In genomic region chr3:17195192-17195611, GRCh38 we compare ENCODE assay signal across 8 cellular contexts.
DNase-seq lines count a peak whose midpoint lies in the region; ATAC-seq and TF ChIP-seq lines count a peak whose summit lies in the region.

No MANE protein-coding gene starts in this region.

- no TSS peak for BruUV-seq in IMR-90 (replicated peaks; lab: Mats Ljungman, UMichigan)

- TF ChIP-seq CTCF in IMR-90 (conservative IDR thresholded peaks at IDR 0.05; ENCODE audit: low read depth, low read length) (no peak), astrocyte of the spinal cord (IDR thresholded peaks at IDR 0.05; ENCODE audit: low read depth, low read length) (no peak)

- TF ChIP-seq POLR2A in IMR-90 (IDR thresholded peaks at IDR 0.05; ENCODE audit: low read depth, low read length), result no peak

- no peak overlapping the region for H3K23ac ChIP-seq in IMR-90 (ENCODE audit: low read depth, low read length)

- no peak overlapping the region for H3K4me2 ChIP-seq in IMR-90 (ENCODE audit: low read depth, low read length)

- H3K79me1 ChIP-seq in IMR-90 (ENCODE audit: low read depth in 1 of 2, low read length in 2 of 2), result no peaks in the 10 kb centered on the region

- peaks cover 3% of the 10 kb centered on the region; the same call in 1 of the 2 replicates for H3K4me1 ChIP-seq in IMR-90 (ENCODE audit: control insufficient read depth, insufficient read depth, low read length)

- H2AK5ac ChIP-seq in IMR-90 (ENCODE audit: low read depth, low read length), result no peak overlapping the region

- no peak overlapping the region for H3K9ac ChIP-seq in IMR-90 (ENCODE audit: low read depth, low read length)

- dilution Hi-C loops in IMR-90 (cut with HindIII; ENCODE audit: low sequenced_read_pairs, unreplicated experiment), result loop anchor here (25.0 kb wide), 1 partner anchor 583 kb away; the partner anchor contains the start of gene DAZL

- TF ChIP-seq RAD21 in IMR-90 (IDR thresholded peaks at IDR 0.05; ENCODE audit: low read length), result no peak

- no peaks in the 10 kb centered on the region for H3K9me3 ChIP-seq in IMR-90 (ENCODE audit: control insufficient read depth, insufficient read depth, low read length)

- H4K5ac ChIP-seq in IMR-90 (ENCODE audit: low read depth, low read length), result no peak overlapping the region

- H3K4me3 ChIP-seq in IMR-90 (ENCODE audit: insufficient read depth, low read depth, low read length), result no peak overlapping the region
- H3K4me3 ChIP-seq in astrocyte of the spinal cord (ENCODE audit: low read depth, low read length), result no peak overlapping the region

- no peak overlapping the region for H4K8ac ChIP-seq in IMR-90 (ENCODE audit: low read depth in 2 of 2, low read length in 2 of 2)

- no peaks in the 10 kb centered on the region for H3K27me3 ChIP-seq in IMR-90 (ENCODE audit: control insufficient read depth, insufficient read depth, low read length)

- H2AK9ac ChIP-seq in IMR-90 (replicated peaks; ENCODE audit: low read depth, low read length, poor library complexity), result no peak overlapping the region

- POLR2A ChIA-PET in IMR-90 (lab: Charles Lee; ENCODE audit: unreplicated experiment), result no interaction called here

- in situ Hi-C loops in IMR-90 (cut with MboI; ENCODE audit: low sequenced_read_pairs), result no loop called here
- in situ Hi-C loops in astrocyte of the spinal cord (cut with HindIII; ENCODE audit: low sequenced_read_pairs), result no loop called here

- no peak overlapping the region; the same call in 1 of the 2 replicates for H3K14ac ChIP-seq in IMR-90 (replicated peaks; ENCODE audit: low read depth, low read length)

- H3K27ac ChIP-seq in IMR-90 (ENCODE audit: insufficient read depth, low read length), result no peak overlapping the region

- no peak overlapping the region for H2AFZ ChIP-seq in IMR-90 (replicated peaks; ENCODE audit: low read length, poor library complexity)

- DNase-seq in SIG-M5 treated with dmso at 0.1 percent for 504 hours (lab: John Stamatoyannopoulos, UW; ENCODE audit: unreplicated experiment) (peak; percentile 23), SIG-M5 (lab: John Stamatoyannopoulos, UW) (no peak), IMR-90 (peak; percentile 29), astrocyte of the spinal cord (ENCODE audit: low read depth, low spot score) (peak; percentile 47), posterior cingulate gyrus (peak; percentile 42 to 91 (median 59)), activated gamma-delta T cell (lab: John Stamatoyannopoulos, UW) (no peak)
- no peak for DNase-seq in activated naive CD4-positive, alpha-beta T cell (lab: John Stamatoyannopoulos, UW)

- H3K18ac ChIP-seq in IMR-90 (ENCODE audit: low read depth, low read length), result no peak overlapping the region

- H3K36me3 ChIP-seq in IMR-90 (ENCODE audit: control insufficient read depth, insufficient read depth, low read length), result no peaks in the 10 kb centered on the region

- no peak overlapping the region for H3K56ac ChIP-seq in IMR-90 (ENCODE audit: extremely low read depth, insufficient read depth, low read length)

- peak; percentile 91 for ATAC-seq in GM21529 (IDR thresholded peaks at IDR 0.05; ENCODE audit: unreplicated experiment)
- ATAC-seq in IMR-90 (ENCODE audit: low read depth), result peak; percentile 44

- H2BK15ac ChIP-seq in IMR-90 (ENCODE audit: low read depth, low read length), result no peak overlapping the region

- 50% methylated on average over 2 of the region's 3 CpGs; no CpG with 5 or more reads in 1 of the 2 experiments for whole genome bisulfite sequencing in IMR-90 (ENCODE audit: extremely low coverage in 2 of 2, insufficient read length in 1 of 2), 2 experiments

- no peaks in the 10 kb centered on the region for H3K9me1 ChIP-seq in IMR-90 (ENCODE audit: insufficient read depth, low read length)

- H4K91ac ChIP-seq in IMR-90 (ENCODE audit: insufficient read depth, low read depth, low read length), result no peak overlapping the region

- H2BK20ac ChIP-seq in IMR-90 (ENCODE audit: low read depth, low read length), result no peak overlapping the region

- intact Hi-C loops in IMR-90 (cut with micrococcal nuclease) (no loop called here), posterior cingulate gyrus (cut with DNase I) (no loop called here)

- H2BK120ac ChIP-seq in IMR-90 (ENCODE audit: low read depth, low read length), result no peak overlapping the region

- H4K20me1 ChIP-seq in IMR-90 (ENCODE audit: insufficient read depth, low read length), result no peaks in the 10 kb centered on the region

- no peak overlapping the region for H2BK5ac ChIP-seq in IMR-90 (ENCODE audit: low read depth, low read length, poor library complexity, severe bottlenecking)

- CTCF ChIA-PET in IMR-90 (lab: Yijun Ruan, JAX), result interaction anchor here (3.1 kb wide), 1 partner anchor 17 kb away, joined by 10 read pairs; no protein-coding TSS in a partner anchor

- no peak overlapping the region for H3K4ac ChIP-seq in IMR-90 (ENCODE audit: low read depth, low read length)

TF ChIP-seq in IMR-90, 13 proteins besides CTCF, POLR2A, EP300 and RAD21:
- TF ChIP-seq SMC3 (IDR thresholded peaks at IDR 0.05; ENCODE audit: low read depth, low read length) (no peak), NFE2L2 (IDR thresholded peaks at IDR 0.05; ENCODE audit: low read depth, low read length) (no peak), BHLHE40 (IDR thresholded peaks at IDR 0.05; ENCODE audit: low read depth, low read length) (no peak), CHD1 (IDR thresholded peaks at IDR 0.05; ENCODE audit: low read depth, low read length) (no peak), RCOR1 (IDR thresholded peaks at IDR 0.05; ENCODE audit: insufficient replicate concordance, low read length) (no peak), RFX5 (IDR thresholded peaks at IDR 0.05; ENCODE audit: low read depth, low read length) (no peak)
- TF ChIP-seq, protein P1, sequence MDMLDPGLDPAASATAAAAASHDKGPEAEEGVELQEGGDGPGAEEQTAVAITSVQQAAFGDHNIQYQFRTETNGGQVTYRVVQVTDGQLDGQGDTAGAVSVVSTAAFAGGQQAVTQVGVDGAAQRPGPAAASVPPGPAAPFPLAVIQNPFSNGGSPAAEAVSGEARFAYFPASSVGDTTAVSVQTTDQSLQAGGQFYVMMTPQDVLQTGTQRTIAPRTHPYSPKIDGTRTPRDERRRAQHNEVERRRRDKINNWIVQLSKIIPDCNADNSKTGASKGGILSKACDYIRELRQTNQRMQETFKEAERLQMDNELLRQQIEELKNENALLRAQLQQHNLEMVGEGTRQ (IDR thresholded peaks at IDR 0.05; ENCODE audit: low read depth, low read length), result no peak
TF ChIP-seq in IMR-90: peak in this region for 0.

Comparison
In these comparisons a context has a peak if more than half of its experiments do, and no peak if none do; other contexts are left out.
1. DNase-seq: peak in SIG-M5 treated with dmso at 0.1 percent for 504 hours (single experiment), IMR-90 (single experiment), astrocyte of the spinal cord (single experiment) and posterior cingulate gyrus (10 of 10); none in SIG-M5 (single experiment), activated gamma-delta T cell (single experiment) and activated naive CD4-positive, alpha-beta T cell (0 of 4).